1 cellular context compared by ENCODE assay signal in the genomic region with DNA sequence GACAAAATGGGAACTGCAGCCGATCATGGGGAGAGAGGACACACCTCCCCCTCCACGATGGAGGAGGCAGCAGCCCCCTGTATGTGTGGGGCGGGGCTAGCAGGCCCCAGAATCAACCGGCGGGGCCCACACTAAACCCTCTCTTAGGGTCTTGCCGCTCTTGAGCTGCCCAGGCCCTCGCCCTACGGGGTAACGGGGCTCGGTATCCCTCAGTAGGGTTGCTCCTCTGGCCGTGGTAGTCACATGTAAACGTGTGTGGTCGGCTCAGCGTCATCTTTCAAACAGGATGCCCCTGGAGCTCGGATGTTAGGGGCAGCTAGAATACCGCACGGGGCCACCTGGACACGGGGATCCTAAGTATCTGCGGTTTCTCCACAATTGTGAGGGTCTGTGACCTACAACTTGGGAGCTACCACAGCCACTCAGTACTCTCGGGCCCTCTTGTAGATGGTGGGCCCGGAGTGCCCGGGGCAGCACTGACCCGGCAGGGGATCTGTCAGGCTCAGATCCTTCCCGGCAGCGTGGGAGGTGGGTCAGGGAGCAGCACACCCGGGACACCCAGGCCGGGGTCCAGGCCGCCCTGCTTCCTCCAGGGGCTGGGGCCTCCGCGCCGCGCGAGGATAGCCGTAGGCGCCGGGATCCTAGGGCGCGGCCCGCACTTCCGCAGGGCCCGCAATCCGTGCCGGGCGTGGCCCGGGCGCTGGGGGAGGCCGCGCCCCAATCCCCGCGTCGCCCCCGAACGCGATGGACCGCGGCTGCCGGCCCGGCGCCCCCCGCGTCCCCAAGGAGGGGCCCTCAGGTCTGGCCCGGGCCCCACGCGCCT.
TF ChIP-seq lines count a peak whose summit lies in the region.

No MANE protein-coding gene starts in this region.

TF ChIP-seq in HCT116, 20 proteins besides CTCF, POLR2A, EP300 and RAD21 (continued from another document):
- no peak for TF ChIP-seq REST (IDR thresholded peaks at IDR 0.05; ENCODE audit: low read depth)
- TF ChIP-seq ELF1 (IDR thresholded peaks at IDR 0.05; ENCODE audit: borderline replicate concordance, low read depth) = no peak
- TF ChIP-seq ZFX (IDR thresholded peaks at IDR 0.05) = peak; percentile 95
- TF ChIP-seq TCF7L2 (IDR thresholded peaks at IDR 0.05; ENCODE audit: borderline replicate concordance, extremely low read depth, insufficient read depth, insufficient read length) = no peak
- TF ChIP-seq POLR2AphosphoS5 (IDR thresholded peaks at IDR 0.05; ENCODE audit: low read depth, low read length) = peak; percentile 5; the same call in 1 of the 2 replicates
TF ChIP-seq in HCT116: peak in this region for 2.
